Comparison of ENCODE assay signal across 12 cellular contexts in genomic region chr5:163569284-163569683, GRCh38.
A peak's percentile ranks its signal among the peaks of the same experiment; 100 is the strongest.
DNase-seq lines count a peak whose midpoint lies in the region; ATAC-seq lines count a peak whose summit lies in the region.
"Had no signal": no experiment of that assay in that cellular context is flagged by ENCODE, and none has a peak within 500 bp of the region (broad histone marks: within the 10 kb centered on the region; RNA-seq: fewer than 3 reads in every experiment).

No MANE protein-coding gene starts in this region.

- H3K36me3 Mint-ChIP-seq in natural killer cell treated with Interleukin-12 subunit alpha and Interleukin-12 subunit beta and Interleukin-15 and Interleukin-18, amount 100 ng/mL, for 72 hours = no peaks in the 10 kb centered on the region
- H3K36me3 Mint-ChIP-seq: activated CD4-positive, alpha-beta memory T cell treated with anti-CD3 and anti-CD28 coated beads for 36 hours had no signal

- no peaks in the 10 kb centered on the region for H3K9me3 Mint-ChIP-seq in natural killer cell treated with Interleukin-12 subunit alpha and Interleukin-12 subunit beta and Interleukin-15 and Interleukin-18, amount 100 ng/mL, for 72 hours
- H3K9me3 Mint-ChIP-seq: activated CD4-positive, alpha-beta memory T cell treated with anti-CD3 and anti-CD28 coated beads for 36 hours had no signal

- H3K27me3 Mint-ChIP-seq in natural killer cell treated with Interleukin-12 subunit alpha and Interleukin-12 subunit beta and Interleukin-15 and Interleukin-18, amount 100 ng/mL, for 72 hours = peaks cover 44 to 61% of the 10 kb centered on the region in 2 donors

- no peak for ATAC-seq in HG03196 (IDR thresholded peaks at IDR 0.05; ENCODE audit: unreplicated experiment)
- no peak for ATAC-seq in natural killer cell treated with Interleukin-12 subunit alpha and Interleukin-12 subunit beta and Interleukin-15 and Interleukin-18, amount 100 ng/mL, for 72 hours

- H3K4me3 Mint-ChIP-seq in natural killer cell treated with Interleukin-12 subunit alpha and Interleukin-12 subunit beta and Interleukin-15 and Interleukin-18, amount 100 ng/mL, for 72 hours = no peak overlapping the region
- H3K4me3 Mint-ChIP-seq: activated CD4-positive, alpha-beta memory T cell treated with anti-CD3 and anti-CD28 coated beads for 36 hours had no signal

- peaks cover 14 to 20% of the 10 kb centered on the region in 2 donors for H3K4me1 Mint-ChIP-seq in natural killer cell treated with Interleukin-12 subunit alpha and Interleukin-12 subunit beta and Interleukin-15 and Interleukin-18, amount 100 ng/mL, for 72 hours (ENCODE audit: low read depth in 2 of 2)

- no peak overlapping the region for H3K4me3 ChIP-seq in skeletal muscle cell (ENCODE audit: low read depth, low read length)
- H3K4me3 ChIP-seq: Peyer's patch had no signal

- DNase-seq in NCI-H2029 treated with DMSO at 0.1 percent for 48 hours (lab: John Stamatoyannopoulos, UW) (peak; percentile 22), NCI-H2029 (lab: John Stamatoyannopoulos, UW) (no peak), NCI-H526 (lab: John Stamatoyannopoulos, UW) (peak; percentile 9 to 25), dermis blood vessel endothelial cell (peak; percentile 57), skeletal muscle cell (ENCODE audit: low read depth) (peak; percentile 15), NCI-H2107 treated with DMSO at 0.1 percent for 48 hours (lab: John Stamatoyannopoulos, UW; ENCODE audit: unreplicated experiment) (no peak)
- DNase-seq in natural killer cell treated with Interleukin-12 subunit alpha and Interleukin-12 subunit beta and Interleukin-15 and Interleukin-18, amount 100 ng/mL, for 72 hours (ENCODE audit: low spot score) = no peak
- DNase-seq: activated CD4-positive, alpha-beta memory T cell treated with anti-CD3 and anti-CD28 coated beads for 36 hours; anterior cingulate cortex; Peyer's patch; posterior cingulate gyrus had no signal

- H3K27ac Mint-ChIP-seq in natural killer cell treated with Interleukin-12 subunit alpha and Interleukin-12 subunit beta and Interleukin-15 and Interleukin-18, amount 100 ng/mL, for 72 hours = no peak overlapping the region
- H3K27ac Mint-ChIP-seq: activated CD4-positive, alpha-beta memory T cell treated with anti-CD3 and anti-CD28 coated beads for 36 hours had no signal

Comparison
In these comparisons a context has a peak if more than half of its experiments do, and no peak if none do; other contexts are left out.
1. DNase-seq: peak in NCI-H2029 treated with DMSO at 0.1 percent for 48 hours (single experiment), NCI-H526 (2 of 2), dermis blood vessel endothelial cell (single experiment) and skeletal muscle cell (single experiment); none in NCI-H2029 (single experiment), natural killer cell treated with Interleukin-12 subunit alpha and Interleukin-12 subunit beta and Interleukin-15 and Interleukin-18, amount 100 ng/mL, for 72 hours (single experiment) and NCI-H2107 treated with DMSO at 0.1 percent for 48 hours (single experiment).